Comparison of ENCODE assay signal across 8 cellular contexts in genomic region chr6:42726485-42727083, GRCh38. TPM values are rescaled to one million over a fixed set of nuclear protein-coding genes. Genes with fewer than 3 reads are reported as not detected.
A peak's percentile ranks its signal among the peaks of the same experiment; 100 is the strongest.
DNase-seq lines count a peak whose midpoint lies in the region; ATAC-seq and TF ChIP-seq lines count a peak whose summit lies in the region.

No MANE protein-coding gene starts in this region.

- BruUV-seq in PC-3 (replicated peaks; lab: Mats Ljungman, UMichigan) = no TSS peak

- peak overlapping the region; percentile 74 for H3K4me3 Mint-ChIP-seq in activated T-cell treated with anti-CD3 and anti-CD28 coated beads, Interleukin-2, amount 50 U/mL, for 24 hours
- H3K4me3 Mint-ChIP-seq in naive thymus-derived CD4-positive, alpha-beta T cell = peak overlapping the region; percentile 76 to 96 (median 90)
- H3K4me3 Mint-ChIP-seq in stimulated activated effector memory CD8-positive, alpha-beta T cell treated with anti-CD3 and anti-CD28 coated beads, Interleukin-12 subunit alpha, Interleukin-12 subunit beta, amount 100 ng/mL, for 72 hours = peak overlapping the region; percentile 74

- peak overlapping the region; percentile 79 for H2AFZ ChIP-seq in PC-3 (ENCODE audit: low read length)

- peak overlapping the region; percentile 40 for H3K4me3 ChIP-seq in Jurkat, Clone E6-1 (ENCODE audit: low read length)
- H3K4me3 ChIP-seq in PC-3 (ENCODE audit: low read length) = peak overlapping the region; percentile 20; the same call in 1 of the 2 replicates
- H3K4me3 ChIP-seq in esophagus squamous epithelium = peak overlapping the region; percentile 24 to 61 (median 53)
- peak overlapping the region; percentile 84 for H3K4me3 ChIP-seq in naive thymus-derived CD4-positive, alpha-beta T cell (ENCODE audit: low read length)

- H3K27ac ChIP-seq in PC-3 (ENCODE audit: low read length) (no peak overlapping the region), esophagus squamous epithelium (peak overlapping the region; percentile 62 to 89 (median 86))
- H3K27ac ChIP-seq in naive thymus-derived CD4-positive, alpha-beta T cell (ENCODE audit: low read depth, low read length) = peak overlapping the region; percentile 74

- peak overlapping the region; percentile 75 for H3K4me2 ChIP-seq in PC-3 (ENCODE audit: low read length)

- H3K27me3 Mint-ChIP-seq in activated T-cell treated with anti-CD3 and anti-CD28 coated beads, Interleukin-2, amount 50 U/mL, for 24 hours = no peaks in the 10 kb centered on the region
- peaks cover 0 to 1% (median 0%) of the 10 kb centered on the region in 5 donors for H3K27me3 Mint-ChIP-seq in naive thymus-derived CD4-positive, alpha-beta T cell

- TF ChIP-seq POLR2A in esophagus squamous epithelium (IDR thresholded peaks at IDR 0.05) = no peak

- DNase-seq in CD1c-positive myeloid dendritic cell (ENCODE audit: extremely low spot score) (peak; percentile 89), PC-3 (peak; percentile 77), esophagus squamous epithelium (lab: John Stamatoyannopoulos, UW) (peak; percentile 20)
- DNase-seq in Jurkat, Clone E6-1 (ENCODE audit: low read depth, low spot score) = peak; percentile 79
- DNase-seq in activated T-cell treated with anti-CD3 and anti-CD28 coated beads, Interleukin-2, amount 50 U/mL, for 24 hours = peak; percentile 62
- peak; percentile 20 to 87 (median 80) for DNase-seq in naive thymus-derived CD4-positive, alpha-beta T cell
- peak; percentile 38 to 73 for DNase-seq in stimulated activated effector memory CD8-positive, alpha-beta T cell treated with anti-CD3 and anti-CD28 coated beads, Interleukin-12 subunit alpha, Interleukin-12 subunit beta, amount 100 ng/mL, for 72 hours (ENCODE audit: low spot score in 2 of 2)

- H3K79me2 ChIP-seq in PC-3 (ENCODE audit: low read length) = no peaks in the 10 kb centered on the region

- H3K27me3 ChIP-seq in PC-3 (ENCODE audit: low read length) = no peaks in the 10 kb centered on the region
- no peaks in the 10 kb centered on the region for H3K27me3 ChIP-seq in esophagus squamous epithelium
- no peaks in the 10 kb centered on the region for H3K27me3 ChIP-seq in naive thymus-derived CD4-positive, alpha-beta T cell (ENCODE audit: control insufficient read depth in 2 of 2, insufficient read depth in 2 of 2, low read length in 2 of 2)

- no peaks in the 10 kb centered on the region for H3K9me3 Mint-ChIP-seq in activated T-cell treated with anti-CD3 and anti-CD28 coated beads, Interleukin-2, amount 50 U/mL, for 24 hours
- peaks cover 0 to 1% (median 0%) of the 10 kb centered on the region in 11 donors for H3K9me3 Mint-ChIP-seq in naive thymus-derived CD4-positive, alpha-beta T cell
- no peaks in the 10 kb centered on the region for H3K9me3 Mint-ChIP-seq in stimulated activated effector memory CD8-positive, alpha-beta T cell treated with anti-CD3 and anti-CD28 coated beads, Interleukin-12 subunit alpha, Interleukin-12 subunit beta, amount 100 ng/mL, for 72 hours

- H3F3A ChIP-seq in PC-3 (ENCODE audit: low read length, unreplicated experiment) = no peaks in the 10 kb centered on the region

- POLR2A ChIA-PET in PC-3 (lab: Charles Lee; ENCODE audit: unreplicated experiment) = interaction anchor here (0.5 kb wide), 1 partner anchor 55 kb away, joined by 9 read pairs; no protein-coding TSS in a partner anchor
- POLR2A ChIA-PET in naive thymus-derived CD4-positive, alpha-beta T cell (lab: Charles Lee) = interaction anchor here (0.6 to 42.6 kb wide), 22 partner anchors 10 to 203 kb away, joined by 3 to 1628 read pairs (median 4); partner anchors contain the start of genes BICRAL, CNPY3, RPL7L1 and TBCC

- intact Hi-C loops in PC-3 (cut with micrococcal nuclease) (loop anchor here (1.0 to 2.0 kb wide), 3 partner anchors 34 to 150 kb away; no protein-coding TSS in a partner anchor), esophagus squamous epithelium (cut with DNase I) (loop anchor here (5.0 to 10.0 kb wide), 2 partner anchors 64 to 148 kb away; partner anchors contain the start of gene RPL7L1)
- intact Hi-C loops in naive thymus-derived CD4-positive, alpha-beta T cell (cut with micrococcal nuclease) = loop anchor here (1.0 to 5.0 kb wide), 9 partner anchors 20 to 173 kb away; partner anchors contain the start of genes TBCC (in 2 of the 2) and BICRAL (in 1 of the 2)

- peaks cover 22% of the 10 kb centered on the region for H3K4me1 Mint-ChIP-seq in activated T-cell treated with anti-CD3 and anti-CD28 coated beads, Interleukin-2, amount 50 U/mL, for 24 hours (ENCODE audit: low read depth)
- peaks cover 9 to 25% (median 20%) of the 10 kb centered on the region in 7 donors for H3K4me1 Mint-ChIP-seq in naive thymus-derived CD4-positive, alpha-beta T cell
- H3K4me1 Mint-ChIP-seq in stimulated activated effector memory CD8-positive, alpha-beta T cell treated with anti-CD3 and anti-CD28 coated beads, Interleukin-12 subunit alpha, Interleukin-12 subunit beta, amount 100 ng/mL, for 72 hours = peaks cover 23% of the 10 kb centered on the region

- H3K36me3 Mint-ChIP-seq in activated T-cell treated with anti-CD3 and anti-CD28 coated beads, Interleukin-2, amount 50 U/mL, for 24 hours (ENCODE audit: low read depth) = no peaks in the 10 kb centered on the region
- no peaks in the 10 kb centered on the region for H3K36me3 Mint-ChIP-seq in naive thymus-derived CD4-positive, alpha-beta T cell
- no peaks in the 10 kb centered on the region for H3K36me3 Mint-ChIP-seq in stimulated activated effector memory CD8-positive, alpha-beta T cell treated with anti-CD3 and anti-CD28 coated beads, Interleukin-12 subunit alpha, Interleukin-12 subunit beta, amount 100 ng/mL, for 72 hours

- peak overlapping the region; percentile 94 for H3K27ac Mint-ChIP-seq in activated T-cell treated with anti-CD3 and anti-CD28 coated beads, Interleukin-2, amount 50 U/mL, for 24 hours
- H3K27ac Mint-ChIP-seq in naive thymus-derived CD4-positive, alpha-beta T cell = peak overlapping the region; percentile 89 to 99 (median 98)
- peak overlapping the region; percentile 95 for H3K27ac Mint-ChIP-seq in stimulated activated effector memory CD8-positive, alpha-beta T cell treated with anti-CD3 and anti-CD28 coated beads, Interleukin-12 subunit alpha, Interleukin-12 subunit beta, amount 100 ng/mL, for 72 hours

- H3K4me1 ChIP-seq in PC-3 (ENCODE audit: insufficient read depth, low read length) (no peaks in the 10 kb centered on the region), esophagus squamous epithelium (peaks cover 7 to 25% (median 15%) of the 10 kb centered on the region in 3 donors)
- H3K4me1 ChIP-seq in naive thymus-derived CD4-positive, alpha-beta T cell (ENCODE audit: control insufficient read depth in 2 of 2, insufficient read depth in 2 of 2, low read length in 2 of 2) = peaks cover 6 to 14% of the 10 kb centered on the region in 2 donors

- CTCF ChIA-PET in PC-3 (lab: Charles Lee) = interaction anchor here (0.5 to 2.0 kb wide), 6 partner anchors 10 to 105 kb away, joined by 3 to 13 read pairs (median 4); partner anchors contain the start of gene TBCC
- CTCF ChIA-PET in naive thymus-derived CD4-positive, alpha-beta T cell (lab: Charles Lee) = interaction anchor here (0.6 to 3.2 kb wide), 23 partner anchors 9 to 174 kb away, joined by 3 to 42 read pairs (median 4); partner anchors contain the start of genes BICRAL, RPL7L1 and TBCC

- no peak overlapping the region for H3K9ac ChIP-seq in PC-3 (ENCODE audit: low read length)

- TF ChIP-seq CTCF in PC-3 (conservative IDR thresholded peaks at IDR 0.05; ENCODE audit: low read depth, low read length) (peak; percentile 95), esophagus squamous epithelium (IDR thresholded peaks at IDR 0.05) (peak; percentile 84 to 97 (median 94))

- H3K9me3 ChIP-seq in PC-3 (ENCODE audit: low read length) (no peaks in the 10 kb centered on the region), esophagus squamous epithelium (no peaks in the 10 kb centered on the region)
- no peaks in the 10 kb centered on the region for H3K9me3 ChIP-seq in naive thymus-derived CD4-positive, alpha-beta T cell (ENCODE audit: control insufficient read depth in 2 of 3, low read length in 3 of 3)

- no peaks in the 10 kb centered on the region for H3K9me2 ChIP-seq in PC-3 (replicated peaks; ENCODE audit: low read length)

- WGBS in esophagus squamous epithelium, 2 donors = 1 to 3% methylated on average over 14 of the region's 14 CpGs

- H4K20me1 ChIP-seq in PC-3 (ENCODE audit: low read length) = no peaks in the 10 kb centered on the region

- H3K36me3 ChIP-seq in PC-3 (ENCODE audit: low read depth, low read length) (no peaks in the 10 kb centered on the region), esophagus squamous epithelium (no peaks in the 10 kb centered on the region)
- H3K36me3 ChIP-seq in naive thymus-derived CD4-positive, alpha-beta T cell (ENCODE audit: control insufficient read depth in 2 of 3, insufficient read depth in 3 of 3, low read length in 3 of 3) = no peaks in the 10 kb centered on the region

- ATAC-seq in GM19452 (IDR thresholded peaks at IDR 0.05; ENCODE audit: unreplicated experiment) (peak; percentile 79), PC-3 (peak; percentile 88)
- ATAC-seq in naive thymus-derived CD4-positive, alpha-beta T cell = peak; percentile 99
- ATAC-seq in stimulated activated effector memory CD8-positive, alpha-beta T cell treated with anti-CD3 and anti-CD28 coated beads, Interleukin-12 subunit alpha, Interleukin-12 subunit beta, amount 100 ng/mL, for 72 hours = peak; percentile 98

RNA-seq across cellular contexts. Expression of gene PRPH2, which starts 4.2 kb away (rescaled TPM):
- polyA plus RNA-seq in Jurkat, Clone E6-1 (2012; ENCODE audit: insufficient read depth, insufficient read length) = not detected
- total RNA-seq in PC-3 (2014; rRNA removed) (not detected in 2 replicates), esophagus squamous epithelium (1 to 10 TPM in 1 of 4 donors, under 1 TPM in 1, not detected in 2; 0.94 to 1.3 TPM)
- not detected for total RNA-seq in naive thymus-derived CD4-positive, alpha-beta T cell
- polyA plus RNA-seq in naive thymus-derived CD4-positive, alpha-beta T cell = under 1 TPM; 0.14 to 0.20 TPM

RNA-seq across cellular contexts. Expression of gene TBCC, which starts 19.3 kb away (rescaled TPM):
- polyA plus RNA-seq in Jurkat, Clone E6-1 (2012; ENCODE audit: insufficient read depth, insufficient read length) = 18.5 TPM
- total RNA-seq in PC-3 (2014; rRNA removed) (32.3 and 36.5 TPM in 2 replicates), esophagus squamous epithelium (10 to 100 TPM; 16.2 to 32.9 (median 24.8) TPM)
- total RNA-seq in naive thymus-derived CD4-positive, alpha-beta T cell = 10 to 100 TPM; 39.6 to 74.8 (median 71.4) TPM
- polyA plus RNA-seq in naive thymus-derived CD4-positive, alpha-beta T cell = 100 to 1,000 TPM; 103 to 119 TPM

RNA-seq across cellular contexts. Expression of gene BICRAL, which starts 55.3 kb away (rescaled TPM):
- 3.9 TPM for polyA plus RNA-seq in Jurkat, Clone E6-1 (2012; ENCODE audit: insufficient read depth, insufficient read length)
- total RNA-seq in PC-3 (2014; rRNA removed) (3.3 and 3.5 TPM in 2 replicates), esophagus squamous epithelium (10 to 100 TPM in 2 of 4 donors, 1 to 10 TPM in 2; 5.8 to 13.9 (median 8.9) TPM)
- total RNA-seq in naive thymus-derived CD4-positive, alpha-beta T cell = 10 to 100 TPM; 26.2 to 35.5 (median 31.8) TPM
- 1 to 10 TPM; 2.4 to 5.0 TPM for polyA plus RNA-seq in naive thymus-derived CD4-positive, alpha-beta T cell

Comparison
In these comparisons a context has a peak if more than half of its experiments do, and no peak if none do; other contexts are left out.
1. DNase-seq: peak in every context shown above with its lines; median percentile 89 in CD1c-positive myeloid dendritic cell; 80 in naive thymus-derived CD4-positive, alpha-beta T cell; 79 in Jurkat, Clone E6-1; 77 in PC-3; 62 in activated T-cell treated with anti-CD3 and anti-CD28 coated beads, Interleukin-2, amount 50 U/mL, for 24 hours; 56 in stimulated activated effector memory CD8-positive, alpha-beta T cell treated with anti-CD3 and anti-CD28 coated beads, Interleukin-12 subunit alpha, Interleukin-12 subunit beta, amount 100 ng/mL, for 72 hours; 20 in esophagus squamous epithelium.
2. H3K4me3 ChIP-seq: peak in every context shown above with its lines; median percentile 84 in naive thymus-derived CD4-positive, alpha-beta T cell; 53 in esophagus squamous epithelium; 40 in Jurkat, Clone E6-1; 20 in PC-3.